Comparison of ENCODE assay signal across 10 cellular contexts in the genomic region with DNA sequence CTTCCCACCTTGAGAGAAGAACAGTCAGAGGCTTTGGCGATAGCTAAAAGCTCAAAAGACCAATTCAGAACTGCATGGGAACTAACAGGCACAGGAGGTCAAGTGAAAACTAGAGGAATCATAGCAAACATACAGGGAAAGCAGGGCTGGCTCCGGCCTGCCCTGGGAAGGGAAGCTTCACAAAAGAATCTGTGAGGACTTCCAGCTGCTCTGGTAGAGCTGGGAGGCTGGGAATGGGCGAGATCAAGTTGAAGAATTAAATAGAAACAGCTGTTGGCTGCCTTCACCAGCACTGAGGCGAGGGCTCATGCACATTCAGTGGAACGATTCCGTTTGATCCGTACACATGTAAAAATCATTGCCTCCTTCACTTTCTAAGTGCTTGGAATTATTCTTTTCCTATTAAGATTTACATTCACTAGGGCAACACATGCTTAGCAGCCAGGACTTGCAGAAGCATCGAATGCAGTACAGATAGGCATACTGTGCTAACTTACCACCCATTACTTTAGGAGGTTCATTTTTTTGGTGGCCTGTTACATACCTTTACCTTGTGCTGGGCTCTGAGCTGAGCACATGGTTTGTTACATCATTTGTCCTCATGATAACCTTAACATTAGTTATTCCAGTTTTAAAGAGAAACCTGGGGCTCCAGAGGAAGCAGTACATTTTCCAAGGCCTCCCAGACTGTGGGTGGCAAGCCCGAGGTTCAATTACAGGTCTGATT.
DNase-seq lines count a peak whose midpoint lies in the region; ATAC-seq and TF ChIP-seq lines count a peak whose summit lies in the region.
"Had no signal": no experiment of that assay in that cellular context is flagged by ENCODE, and none has a peak within 500 bp of the region (broad histone marks: within the 10 kb centered on the region; RNA-seq: fewer than 3 reads in every experiment).

No MANE protein-coding gene starts in this region.

- H3K36me3 ChIP-seq in A673 (ENCODE audit: insufficient read depth, low read length, poor library complexity, severe bottlenecking) (no peaks in the 10 kb centered on the region), SJSA1 (no peaks in the 10 kb centered on the region), ovary (no peaks in the 10 kb centered on the region)

- CTCF ChIA-PET in A673 (lab: Charles Lee): no interaction called here

- TF ChIP-seq CTCF in A673 (conservative IDR thresholded peaks at IDR 0.05; ENCODE audit: low read depth, low read length) (no peak), fibroblast of villous mesenchyme (IDR thresholded peaks at IDR 0.05; ENCODE audit: insufficient read depth, low read depth, low read length) (no peak), ovary (IDR thresholded peaks at IDR 0.05) (no peak)

- 5 to 9% (median 8%) methylated on average over 9 of the region's 9 CpGs for WGBS in ovary, 3 donors

- DNase-seq in A673 (ENCODE audit: low spot score): peak; percentile 88
- peak; percentile 44 to 55 for DNase-seq in SJSA1 (ENCODE audit: low read depth in 1 of 2, low spot score in 2 of 2)
- DNase-seq in fibroblast of villous mesenchyme (ENCODE audit: low read depth): peak; percentile 96
- DNase-seq in ovary: peak; percentile 75 to 82 (median 79)
- no peak for DNase-seq in LoVo (ENCODE audit: low spot score)
- no peak for DNase-seq in activated CD4-positive, alpha-beta T cell treated with anti-CD3 and anti-CD28 coated beads, Interleukin-2, amount 50 U/mL, for 1 hour
- DNase-seq in GOT3 (lab: John Stamatoyannopoulos, UW): no peak
- DNase-seq: AML-193, NCI-H446 had no signal

- intact Hi-C loops in A673 (cut with micrococcal nuclease; ENCODE audit: unreplicated experiment) (loop anchor here (1.0 kb wide), 1 partner anchor 23 kb away; no protein-coding TSS in a partner anchor), ovary (cut with DNase I) (no loop called here)

- H3K27ac ChIP-seq in A673 (ENCODE audit: low read depth, low read length, poor library complexity, severe bottlenecking) (peak overlapping the region; percentile 53), SJSA1 (peak overlapping the region; percentile 18), ovary (peak overlapping the region in 1 of 2 donors; percentile 64)

- POLR2A ChIA-PET in A673 (lab: Charles Lee; ENCODE audit: low non-redundant PET): interaction anchor here (0.6 kb wide), 1 partner anchor 27 kb away, joined by 4 read pairs; no protein-coding TSS in a partner anchor

- H3K4me1 ChIP-seq in A673 (ENCODE audit: insufficient read depth, low read length, poor library complexity, severe bottlenecking): peaks cover 10% of the 10 kb centered on the region
- H3K4me1 ChIP-seq in SJSA1 (replicated peaks): peaks cover 14% of the 10 kb centered on the region
- H3K4me1 ChIP-seq in ovary (ENCODE audit: insufficient read depth): peaks cover 2% of the 10 kb centered on the region

- TF ChIP-seq POLR2A in ovary (IDR thresholded peaks at IDR 0.05): no peak

- H3K4me3 ChIP-seq in A673 (ENCODE audit: low read depth, low read length, poor library complexity, severe bottlenecking): no peak overlapping the region
- H3K4me3 ChIP-seq in SJSA1: no peak overlapping the region
- no peak overlapping the region for H3K4me3 ChIP-seq in fibroblast of villous mesenchyme (ENCODE audit: low read depth, low read length)
- H3K4me3 ChIP-seq in ovary: no peak overlapping the region

- no peak for ATAC-seq in HG02981 (IDR thresholded peaks at IDR 0.05; ENCODE audit: unreplicated experiment)

- no peak for TF ChIP-seq EP300 in ovary (IDR thresholded peaks at IDR 0.05)

- H3K9me3 ChIP-seq in A673 (ENCODE audit: low read depth, low read length, poor library complexity, severe bottlenecking) (no peaks in the 10 kb centered on the region), SJSA1 (replicated peaks) (no peaks in the 10 kb centered on the region), ovary (no peaks in the 10 kb centered on the region)

- H3K27me3 ChIP-seq in A673 (replicated peaks; ENCODE audit: insufficient read depth, low read depth, low read length, poor library complexity) (no peaks in the 10 kb centered on the region), SJSA1 (replicated peaks) (no peaks in the 10 kb centered on the region), ovary (no peaks in the 10 kb centered on the region)

- no TSS peak for BruUV-seq in A673 (replicated peaks; lab: Mats Ljungman, UMichigan)

Comparison
In these comparisons a context has a peak if more than half of its experiments do, and no peak if none do; other contexts are left out.
1. DNase-seq: peak in A673 (single experiment), SJSA1 (2 of 2), fibroblast of villous mesenchyme (single experiment) and ovary (5 of 5); none in LoVo (single experiment), activated CD4-positive, alpha-beta T cell treated with anti-CD3 and anti-CD28 coated beads, Interleukin-2, amount 50 U/mL, for 1 hour (single experiment) and GOT3 (single experiment).